Comparison of ENCODE assay signal across 33 cellular contexts in genomic region chr14:20143911-20144310, GRCh38. TPM values are rescaled to one million over a fixed set of nuclear protein-coding genes. Genes with fewer than 3 reads are reported as not detected.
DNase-seq lines count a peak whose midpoint lies in the region; ATAC-seq, FAIRE-seq and TF ChIP-seq lines count a peak whose summit lies in the region.
"Had no signal": no experiment of that assay in that cellular context is flagged by ENCODE, and none has a peak within 500 bp of the region (broad histone marks: within the 10 kb centered on the region; RNA-seq: fewer than 3 reads in every experiment).

No MANE protein-coding gene starts in this region.

- no peaks in the 10 kb centered on the region for H3K4me1 ChIP-seq in Caco-2
- H3K4me1 ChIP-seq: lower lobe of right lung, transverse colon had no signal

- FAIRE-seq in TTC549 (lab: Jason Lieb, UNC), result peak; percentile 3
- FAIRE-seq: GM19239, small intestine had no signal

- POLR2A ChIA-PET in Caco-2 (lab: Charles Lee) (no interaction called here), WTC11 (lab: Charles Lee) (no interaction called here)

- no peaks in the 10 kb centered on the region for H3K9me3 ChIP-seq in Caco-2
- H3K9me3 ChIP-seq: lower lobe of right lung, mucosa of descending colon, transverse colon had no signal

- TF ChIP-seq CTCF in Caco-2 (IDR thresholded peaks at IDR 0.05; ENCODE audit: insufficient read depth in 1 of 2, low read depth in 1 of 2, low read length in 1 of 2, severe bottlenecking in 1 of 2, unreplicated experiment in 1 of 2) (peak; percentile 19 to 28), GM10266 (IDR thresholded peaks at IDR 0.05; ENCODE audit: control insufficient read depth, insufficient read depth, low read depth, missing control alignments) (peak; percentile 2), WTC11 (IDR thresholded peaks at IDR 0.05) (no peak)

- CTCF ChIA-PET in Caco-2 (lab: Charles Lee) (interaction anchor here (0.6 kb wide), 1 partner anchor 101 kb away, joined by 3 read pairs; no protein-coding TSS in a partner anchor), WTC11 (lab: Charles Lee) (no interaction called here)

- H3K4me3 Mint-ChIP-seq in Caco-2 (ENCODE audit: unreplicated experiment), result no peak overlapping the region
- H3K4me3 Mint-ChIP-seq in WTC11, result no peak overlapping the region
- H3K4me3 Mint-ChIP-seq: activated CD4-positive, alpha-beta memory T cell treated with anti-CD3 and anti-CD28 coated beads for 36 hours; CD8-positive, alpha-beta memory T cell; nephron had no signal

- peak in 1 of 2 experiments; percentile 17 for DNase-seq in Caco-2
- no peak for DNase-seq in GM10266 (ENCODE audit: extremely low spot score)
- DNase-seq in NCI-H460 (ENCODE audit: extremely low read depth, low read depth), result peak; percentile 4
- DNase-seq in SW 1271 (lab: John Stamatoyannopoulos, UW), result no peak
- DNase-seq in WTC11 (ENCODE audit: low spot score), result no peak
- DNase-seq in activated CD8-positive, alpha-beta memory T cell treated with anti-CD3 and anti-CD28 coated beads for 24 hours, result no peak
- DNase-seq: activated CD4-positive, alpha-beta memory T cell treated with anti-CD3 and anti-CD28 coated beads for 36 hours; activated gamma-delta T cell treated with Interleukin-2 at 50 U/mL for 16 hours; brain microvascular endothelial cell; CD8-positive, alpha-beta memory T cell; DMS79; effector CD4-positive, alpha-beta T cell; head of caudate nucleus; Karpas-422; kidney glomerular epithelial cell; lower lobe of right lung; mucosa of descending colon; NCI-H1105; NCI-H2107; NCI-H446 treated with DMSO at 0.1 percent for 48 hours; small intestine; stimulated activated CD4-positive, alpha-beta T cell treated with anti-CD3 and anti-CD28 coated beads, Interleukin-1b, Interleukin-23, amount 100 ng/mL, for 48 hours; T-helper 9 cell; transverse colon had no signal

- H3K4me1 Mint-ChIP-seq in Caco-2 (ENCODE audit: low read depth, unreplicated experiment) (no peaks in the 10 kb centered on the region), WTC11 (no peaks in the 10 kb centered on the region)
- H3K4me1 Mint-ChIP-seq: CD8-positive, alpha-beta memory T cell; nephron had no signal

- no peaks in the 10 kb centered on the region for H3K9me3 Mint-ChIP-seq in Caco-2 (ENCODE audit: unreplicated experiment)
- H3K9me3 Mint-ChIP-seq in WTC11, result peaks cover 84% of the 10 kb centered on the region
- H3K9me3 Mint-ChIP-seq: activated CD4-positive, alpha-beta memory T cell treated with anti-CD3 and anti-CD28 coated beads for 36 hours had no signal

- no peaks in the 10 kb centered on the region for H3K27me3 ChIP-seq in Caco-2 (replicated peaks; ENCODE audit: control insufficient read depth, insufficient read depth, low read length)
- H3K27me3 ChIP-seq: brain microvascular endothelial cell, transverse colon had no signal

- H3K36me3 Mint-ChIP-seq in Caco-2 (ENCODE audit: insufficient read depth, unreplicated experiment), result no peaks in the 10 kb centered on the region
- peaks cover 47% of the 10 kb centered on the region for H3K36me3 Mint-ChIP-seq in WTC11
- H3K36me3 Mint-ChIP-seq: activated CD4-positive, alpha-beta memory T cell treated with anti-CD3 and anti-CD28 coated beads for 36 hours; CD8-positive, alpha-beta memory T cell had no signal

- H3K4me3 ChIP-seq in Caco-2 (ENCODE audit: low read depth, low read length), result no peak overlapping the region
- H3K4me3 ChIP-seq: lower lobe of right lung, mucosa of descending colon, transverse colon had no signal

- H3K27me3 Mint-ChIP-seq in Caco-2 (ENCODE audit: insufficient read depth, unreplicated experiment), result peaks cover 6% of the 10 kb centered on the region
- H3K27me3 Mint-ChIP-seq in WTC11 (ENCODE audit: low read depth), result no peaks in the 10 kb centered on the region
- H3K27me3 Mint-ChIP-seq: activated CD4-positive, alpha-beta memory T cell treated with anti-CD3 and anti-CD28 coated beads for 36 hours had no signal

- intact Hi-C loops in Caco-2 (cut with micrococcal nuclease; ENCODE audit: unreplicated experiment), result no loop called here

- ATAC-seq in WTC11, result no peak
- ATAC-seq: activated CD4-positive, CD25-positive, alpha-beta regulatory T cell treated with anti-CD3 and anti-CD28 coated beads, Interleukin-2, amount 50 U/mL, for 24 hours; lower lobe of right lung; mucosa of descending colon had no signal

- no peaks in the 10 kb centered on the region for H3K36me3 ChIP-seq in Caco-2 (ENCODE audit: control insufficient read depth, insufficient read depth, low read length)
- H3K36me3 ChIP-seq: brain microvascular endothelial cell, lower lobe of right lung, transverse colon had no signal

- H3K27ac Mint-ChIP-seq in Caco-2 (ENCODE audit: unreplicated experiment) (no peak overlapping the region), WTC11 (no peak overlapping the region)
- H3K27ac Mint-ChIP-seq: activated CD4-positive, alpha-beta memory T cell treated with anti-CD3 and anti-CD28 coated beads for 36 hours; CD8-positive, alpha-beta memory T cell; nephron had no signal

- BruUV-seq in Caco-2 (replicated peaks; lab: Mats Ljungman, UMichigan), result no TSS peak

TF ChIP-seq in WTC11, 78 proteins besides CTCF, POLR2A, EP300 and RAD21 (continues in another document):
- TF ChIP-seq ZMAT4 (CRISPR knock-in tag; IDR thresholded peaks at IDR 0.05) (no peak), MLX (CRISPR knock-in tag; IDR thresholded peaks at IDR 0.05) (no peak), NFE2L1 (CRISPR knock-in tag; IDR thresholded peaks at IDR 0.05) (no peak), EMX1 (CRISPR knock-in tag; IDR thresholded peaks at IDR 0.05) (no peak), GRHL2 (CRISPR knock-in tag; IDR thresholded peaks at IDR 0.05; ENCODE audit: insufficient replicate concordance, severe bottlenecking) (no peak), ZBTB21 (CRISPR knock-in tag; IDR thresholded peaks at IDR 0.05; ENCODE audit: borderline replicate concordance) (no peak), ESRRA (CRISPR knock-in tag; IDR thresholded peaks at IDR 0.05; ENCODE audit: borderline replicate concordance) (no peak), ZNF532 (CRISPR knock-in tag; IDR thresholded peaks at IDR 0.05; ENCODE audit: borderline replicate concordance) (no peak), ZNF396 (CRISPR knock-in tag; IDR thresholded peaks at IDR 0.05; ENCODE audit: borderline replicate concordance) (no peak)

RNA-seq across cellular contexts. Expression of gene OR4N5, which starts 5.3 kb away (rescaled TPM):
- total RNA-seq in Caco-2 (2022) (not detected in 2 replicates), WTC11 (2021) (not detected in 3 replicates)
- total RNA-seq in NCI-H460 (2014; rRNA removed; shearing (Covaris generic)), result not detected in 2 replicates
- not detected in 2 replicates for polyA plus RNA-seq in NCI-H460 (2014; cell fraction: nucleus; rRNA removed)
- total RNA-seq: activated CD4-positive, alpha-beta memory T cell treated with anti-CD3 and anti-CD28 coated beads for 36 hours; CD8-positive, alpha-beta memory T cell; epithelial cell of proximal tubule; fibroblast of villous mesenchyme; lower lobe of right lung; mucosa of descending colon; osteocyte; renal cortical epithelial cell; transverse colon had no signal
- polyA plus RNA-seq: adipose tissue; CD8-positive, alpha-beta memory T cell; small intestine had no signal

RNA-seq across cellular contexts. Expression of gene OR4K17, which starts 33.4 kb away (rescaled TPM):
- total RNA-seq in Caco-2 (2022) (not detected in 2 replicates), WTC11 (2021) (not detected in 3 replicates)
- total RNA-seq in NCI-H460 (2014; rRNA removed; shearing (Covaris generic)), result not detected in 2 replicates
- not detected in 2 replicates for polyA plus RNA-seq in NCI-H460 (2014; cell fraction: nucleus; rRNA removed)
- total RNA-seq: activated CD4-positive, alpha-beta memory T cell treated with anti-CD3 and anti-CD28 coated beads for 36 hours; CD8-positive, alpha-beta memory T cell; epithelial cell of proximal tubule; fibroblast of villous mesenchyme; lower lobe of right lung; mucosa of descending colon; osteocyte; renal cortical epithelial cell; transverse colon had no signal
- polyA plus RNA-seq: adipose tissue; CD8-positive, alpha-beta memory T cell; small intestine had no signal

RNA-seq across cellular contexts. Expression of gene OR11G2, which starts 46.8 kb away (rescaled TPM):
- total RNA-seq in Caco-2 (2022) (not detected in 2 replicates), WTC11 (2021) (not detected in 3 replicates)
- total RNA-seq in NCI-H460 (2014; rRNA removed; shearing (Covaris generic)), result not detected in 2 replicates
- polyA plus RNA-seq in NCI-H460 (2014; cell fraction: nucleus; rRNA removed), result not detected in 2 replicates
- total RNA-seq: activated CD4-positive, alpha-beta memory T cell treated with anti-CD3 and anti-CD28 coated beads for 36 hours; CD8-positive, alpha-beta memory T cell; epithelial cell of proximal tubule; fibroblast of villous mesenchyme; lower lobe of right lung; mucosa of descending colon; osteocyte; renal cortical epithelial cell; transverse colon had no signal
- polyA plus RNA-seq: adipose tissue; CD8-positive, alpha-beta memory T cell; small intestine had no signal
